Comparison of ENCODE assay signal across 9 cellular contexts in the genomic region with DNA sequence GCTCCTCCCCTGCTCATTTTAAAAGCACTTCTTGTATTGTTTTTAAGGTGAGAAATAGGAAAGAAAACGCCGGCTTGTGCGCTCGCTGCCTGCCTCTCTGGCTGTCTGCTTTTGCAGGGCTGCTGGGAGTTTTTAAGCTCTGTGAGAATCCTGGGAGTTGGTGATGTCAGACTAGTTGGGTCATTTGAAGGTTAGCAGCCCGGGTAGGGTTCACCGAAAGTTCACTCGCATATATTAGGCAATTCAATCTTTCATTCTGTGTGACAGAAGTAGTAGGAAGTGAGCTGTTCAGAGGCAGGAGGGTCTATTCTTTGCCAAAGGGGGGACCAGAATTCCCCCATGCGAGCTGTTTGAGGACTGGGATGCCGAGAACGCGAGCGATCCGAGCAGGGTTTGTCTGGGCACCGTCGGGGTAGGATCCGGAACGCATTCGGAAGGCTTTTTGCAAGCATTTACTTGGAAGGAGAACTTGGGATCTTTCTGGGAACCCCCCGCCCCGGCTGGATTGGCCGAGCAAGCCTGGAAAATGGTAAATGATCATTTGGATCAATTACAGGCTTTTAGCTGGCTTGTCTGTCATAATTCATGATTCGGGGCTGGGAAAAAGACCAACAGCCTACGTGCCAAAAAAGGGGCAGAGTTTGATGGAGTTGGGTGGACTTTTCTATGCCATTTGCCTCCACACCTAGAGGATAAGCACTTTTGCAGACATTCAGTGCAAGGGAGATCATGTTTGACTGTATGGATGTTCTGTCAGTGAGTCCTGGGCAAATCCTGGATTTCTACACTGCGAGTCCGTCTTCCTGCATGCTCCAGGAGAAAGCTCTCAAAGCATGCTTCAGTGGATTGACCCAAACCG. TPM values are rescaled to one million over a fixed set of nuclear protein-coding genes. Genes with fewer than 3 reads are reported as not detected.
DNase-seq lines count a peak whose midpoint lies in the region; ATAC-seq and TF ChIP-seq lines count a peak whose summit lies in the region.
"Had no signal": no experiment of that assay in that cellular context is flagged by ENCODE, and none has a peak within 500 bp of the region (broad histone marks: within the 10 kb centered on the region; RNA-seq: fewer than 3 reads in every experiment).

A gene (plus strand): TSS at position 261 of the 859 bp plus-strand sequence. CDS start 469 bp downstream, at position 730.

- H3K4me1 Mint-ChIP-seq in T-helper 17 cell: peaks cover 4% of the 10 kb centered on the region
- peaks cover 0 to 4% (median 3%) of the 10 kb centered on the region in 3 donors for H3K4me1 Mint-ChIP-seq in CD8-positive, alpha-beta memory T cell
- H3K4me1 Mint-ChIP-seq: activated B cell treated with CpG ODN at 0.5 μM for 24 hours had no signal

- no peaks in the 10 kb centered on the region for H3K9me3 ChIP-seq in T-helper 17 cell (ENCODE audit: control insufficient read depth, low read length, poor library complexity, severe bottlenecking)
- no peaks in the 10 kb centered on the region for H3K9me3 ChIP-seq in CD8-positive, alpha-beta memory T cell (ENCODE audit: low read length)

- H3K4me1 ChIP-seq in CD8-positive, alpha-beta memory T cell (ENCODE audit: insufficient read depth, low read length): no peaks in the 10 kb centered on the region

- ATAC-seq in GM18511 (IDR thresholded peaks at IDR 0.05; ENCODE audit: unreplicated experiment) (peak; percentile 76), T-helper 17 cell (no peak), GM21381 (IDR thresholded peaks at IDR 0.05; ENCODE audit: unreplicated experiment) (no peak)

- no peak for TF ChIP-seq CTCF in HL-60 (IDR thresholded peaks at IDR 0.05; ENCODE audit: insufficient read depth, low read length)
- no peak for TF ChIP-seq CTCF in fibroblast of the aortic adventitia (IDR thresholded peaks at IDR 0.05; ENCODE audit: insufficient read depth, low read length)

- DNase-seq in HL-60 (ENCODE audit: low read depth in 1 of 2, low spot score in 1 of 2): peak; percentile 56 to 69
- DNase-seq in T-helper 17 cell: no peak
- DNase-seq in fibroblast of the aortic adventitia (ENCODE audit: low read depth): peak; percentile 96
- peak; percentile 62 for DNase-seq in myocyte (ENCODE audit: low read depth)
- no peak for DNase-seq in CD8-positive, alpha-beta memory T cell
- no peak for DNase-seq in stimulated activated CD4-positive, alpha-beta T cell treated with anti-CD3 and anti-CD28 coated beads, Interleukin-4, amount 100 ng/mL, for 4 hours
- DNase-seq: activated B cell treated with CpG ODN at 0.5 μM for 24 hours had no signal

- no peaks in the 10 kb centered on the region for H3K36me3 ChIP-seq in CD8-positive, alpha-beta memory T cell (ENCODE audit: insufficient read depth, low read length)

- H3K27ac ChIP-seq in HL-60 (replicated peaks): no peak within 1 kb of the TSS
- H3K27ac ChIP-seq in CD8-positive, alpha-beta memory T cell (ENCODE audit: low read depth, low read length): no peak within 1 kb of the TSS

- H3K27ac Mint-ChIP-seq in T-helper 17 cell: no peak within 1 kb of the TSS
- no peak within 1 kb of the TSS for H3K27ac Mint-ChIP-seq in CD8-positive, alpha-beta memory T cell
- H3K27ac Mint-ChIP-seq: activated B cell treated with CpG ODN at 0.5 μM for 24 hours had no signal

- H3K27me3 Mint-ChIP-seq in T-helper 17 cell: peaks cover 71% of the 10 kb centered on the region
- H3K27me3 Mint-ChIP-seq in CD8-positive, alpha-beta memory T cell: peaks cover 19 to 58% of the 10 kb centered on the region in 2 donors

- peaks cover 27% of the 10 kb centered on the region for H3K27me3 ChIP-seq in HL-60 (ENCODE audit: insufficient read depth, poor library complexity, severe bottlenecking)
- peaks cover 5% of the 10 kb centered on the region for H3K27me3 ChIP-seq in CD8-positive, alpha-beta memory T cell (ENCODE audit: insufficient read depth, low read length, poor library complexity, severe bottlenecking)

- peaks cover 0 to 2% (median 0%) of the 10 kb centered on the region in 5 donors for H3K9me3 Mint-ChIP-seq in CD8-positive, alpha-beta memory T cell
- H3K9me3 Mint-ChIP-seq: activated B cell treated with CpG ODN at 0.5 μM for 24 hours had no signal

- POLR2A ChIA-PET in CD8-positive, alpha-beta memory T cell (lab: Charles Lee): no interaction called here

- H3K4me3 Mint-ChIP-seq in T-helper 17 cell: peak within 1 kb of the TSS; percentile 49
- peak within 1 kb of the TSS in 1 of 7 donors; percentile 36 for H3K4me3 Mint-ChIP-seq in CD8-positive, alpha-beta memory T cell
- H3K4me3 Mint-ChIP-seq: activated B cell treated with CpG ODN at 0.5 μM for 24 hours had no signal

- H3K4me3 ChIP-seq in HL-60 (replicated peaks; ENCODE audit: insufficient read depth, low read length) (peak within 1 kb of the TSS; percentile 40), fibroblast of the aortic adventitia (ENCODE audit: low read depth, low read length) (peak within 1 kb of the TSS; percentile 80)
- H3K4me3 ChIP-seq in CD8-positive, alpha-beta memory T cell (ENCODE audit: low read length): no peak within 1 kb of the TSS

- CTCF ChIA-PET in CD8-positive, alpha-beta memory T cell (lab: Charles Lee): no interaction called here

- no peaks in the 10 kb centered on the region for H3K36me3 Mint-ChIP-seq in T-helper 17 cell (ENCODE audit: low read depth)
- no peaks in the 10 kb centered on the region for H3K36me3 Mint-ChIP-seq in CD8-positive, alpha-beta memory T cell

RNA-seq across cellular contexts. Expression of the gene that starts here (rescaled TPM):
- total RNA-seq in T-helper 17 cell (not detected), fibroblast of the aortic adventitia (ENCODE audit: low replicate concordance) (3.1 and 4.2 TPM in 2 replicates), myocyte (0.13 TPM in 1 of 2 replicates, not detected in the other)
- 0.18 TPM for polyA plus RNA-seq in myocyte (2012)
- not detected for total RNA-seq in CD8-positive, alpha-beta memory T cell
- polyA plus RNA-seq in CD8-positive, alpha-beta memory T cell: not detected
- total RNA-seq: activated B cell treated with CpG ODN at 0.5 μM for 24 hours had no signal

Comparison
In these comparisons a context has a peak if more than half of its experiments do, and no peak if none do; other contexts are left out.
1. Peak in DNase-seq in myocyte; RNA of the gene not detected or under 1 TPM.
2. DNase-seq: peak in HL-60 (2 of 2) and fibroblast of the aortic adventitia (single experiment); none in T-helper 17 cell (0 of 3), CD8-positive, alpha-beta memory T cell (0 of 5) and stimulated activated CD4-positive, alpha-beta T cell treated with anti-CD3 and anti-CD28 coated beads, Interleukin-4, amount 100 ng/mL, for 4 hours (0 of 2).